ENCODE assay signal across 1 cellular context in the genomic region with DNA sequence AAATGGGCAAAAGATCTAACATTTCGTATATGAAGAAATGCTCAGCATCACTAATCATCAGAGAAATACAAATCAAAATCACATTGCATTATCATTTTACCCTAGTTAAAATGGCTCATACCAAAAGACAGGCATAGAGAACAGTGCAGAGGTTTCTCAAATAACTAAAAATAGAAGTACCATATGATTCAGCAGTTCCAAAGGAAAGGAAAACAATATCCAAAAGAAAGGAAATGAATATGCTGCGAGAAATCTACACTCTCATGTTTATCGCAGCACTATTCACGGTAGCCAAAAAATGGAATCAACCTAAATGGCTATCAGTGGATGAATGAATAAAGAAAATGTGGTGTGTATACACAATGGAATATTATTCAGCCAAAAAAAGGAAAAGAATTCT.
TF ChIP-seq lines count a peak whose summit lies in the region.

No MANE protein-coding gene starts in this region.

TF ChIP-seq in IMR-90, 13 proteins besides CTCF, POLR2A, EP300 and RAD21 (continued from another document):
- no peak for TF ChIP-seq CHD1 (IDR thresholded peaks at IDR 0.05; ENCODE audit: low read depth, low read length)
- no peak for TF ChIP-seq RFX5 (IDR thresholded peaks at IDR 0.05; ENCODE audit: low read depth, low read length)
- no peak for TF ChIP-seq MAFK (IDR thresholded peaks at IDR 0.05; ENCODE audit: low read depth, low read length)
- no peak for TF ChIP-seq NFE2L2 (IDR thresholded peaks at IDR 0.05; ENCODE audit: low read depth, low read length)
- TF ChIP-seq FOS (IDR thresholded peaks at IDR 0.05; ENCODE audit: low read depth, low read length) = no peak
- TF ChIP-seq, protein P1, sequence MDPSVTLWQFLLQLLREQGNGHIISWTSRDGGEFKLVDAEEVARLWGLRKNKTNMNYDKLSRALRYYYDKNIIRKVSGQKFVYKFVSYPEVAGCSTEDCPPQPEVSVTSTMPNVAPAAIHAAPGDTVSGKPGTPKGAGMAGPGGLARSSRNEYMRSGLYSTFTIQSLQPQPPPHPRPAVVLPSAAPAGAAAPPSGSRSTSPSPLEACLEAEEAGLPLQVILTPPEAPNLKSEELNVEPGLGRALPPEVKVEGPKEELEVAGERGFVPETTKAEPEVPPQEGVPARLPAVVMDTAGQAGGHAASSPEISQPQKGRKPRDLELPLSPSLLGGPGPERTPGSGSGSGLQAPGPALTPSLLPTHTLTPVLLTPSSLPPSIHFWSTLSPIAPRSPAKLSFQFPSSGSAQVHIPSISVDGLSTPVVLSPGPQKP (IDR thresholded peaks at IDR 0.05; ENCODE audit: borderline replicate concordance, low read depth, low read length) = no peak
- TF ChIP-seq MXI1 (IDR thresholded peaks at IDR 0.05; ENCODE audit: borderline replicate concordance, low read depth, low read length) = no peak
- TF ChIP-seq RCOR1 (IDR thresholded peaks at IDR 0.05; ENCODE audit: insufficient replicate concordance, low read length) = no peak
- TF ChIP-seq CEBPB (IDR thresholded peaks at IDR 0.05; ENCODE audit: low read depth, low read length) = no peak
